ENCODE assay signal across 1 cellular context in the genomic region with DNA sequence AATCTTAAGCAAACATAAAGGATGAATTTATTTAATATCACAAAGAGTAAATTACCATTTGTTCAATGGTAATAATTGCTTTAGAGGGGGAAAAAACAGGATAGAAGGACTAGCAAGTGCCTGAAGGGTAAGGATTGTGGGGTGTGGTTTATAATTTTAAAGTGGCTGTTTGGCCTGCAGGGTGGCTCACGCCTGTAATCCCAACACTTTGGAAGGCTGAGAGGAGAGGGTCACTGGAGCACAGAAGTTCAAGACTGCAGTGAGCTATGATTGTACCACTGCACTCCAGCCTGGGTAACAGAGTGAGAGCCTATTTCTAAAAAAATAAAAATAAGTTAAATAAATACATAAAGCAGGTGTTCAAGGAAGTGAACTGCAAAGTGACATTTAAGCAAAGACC.
TF ChIP-seq lines count a peak whose summit lies in the region.

No MANE protein-coding gene starts in this region.

TF ChIP-seq in GM23338, 12 proteins besides CTCF, POLR2A, EP300 and RAD21 (continued from another document):
- TF ChIP-seq, protein P1, sequence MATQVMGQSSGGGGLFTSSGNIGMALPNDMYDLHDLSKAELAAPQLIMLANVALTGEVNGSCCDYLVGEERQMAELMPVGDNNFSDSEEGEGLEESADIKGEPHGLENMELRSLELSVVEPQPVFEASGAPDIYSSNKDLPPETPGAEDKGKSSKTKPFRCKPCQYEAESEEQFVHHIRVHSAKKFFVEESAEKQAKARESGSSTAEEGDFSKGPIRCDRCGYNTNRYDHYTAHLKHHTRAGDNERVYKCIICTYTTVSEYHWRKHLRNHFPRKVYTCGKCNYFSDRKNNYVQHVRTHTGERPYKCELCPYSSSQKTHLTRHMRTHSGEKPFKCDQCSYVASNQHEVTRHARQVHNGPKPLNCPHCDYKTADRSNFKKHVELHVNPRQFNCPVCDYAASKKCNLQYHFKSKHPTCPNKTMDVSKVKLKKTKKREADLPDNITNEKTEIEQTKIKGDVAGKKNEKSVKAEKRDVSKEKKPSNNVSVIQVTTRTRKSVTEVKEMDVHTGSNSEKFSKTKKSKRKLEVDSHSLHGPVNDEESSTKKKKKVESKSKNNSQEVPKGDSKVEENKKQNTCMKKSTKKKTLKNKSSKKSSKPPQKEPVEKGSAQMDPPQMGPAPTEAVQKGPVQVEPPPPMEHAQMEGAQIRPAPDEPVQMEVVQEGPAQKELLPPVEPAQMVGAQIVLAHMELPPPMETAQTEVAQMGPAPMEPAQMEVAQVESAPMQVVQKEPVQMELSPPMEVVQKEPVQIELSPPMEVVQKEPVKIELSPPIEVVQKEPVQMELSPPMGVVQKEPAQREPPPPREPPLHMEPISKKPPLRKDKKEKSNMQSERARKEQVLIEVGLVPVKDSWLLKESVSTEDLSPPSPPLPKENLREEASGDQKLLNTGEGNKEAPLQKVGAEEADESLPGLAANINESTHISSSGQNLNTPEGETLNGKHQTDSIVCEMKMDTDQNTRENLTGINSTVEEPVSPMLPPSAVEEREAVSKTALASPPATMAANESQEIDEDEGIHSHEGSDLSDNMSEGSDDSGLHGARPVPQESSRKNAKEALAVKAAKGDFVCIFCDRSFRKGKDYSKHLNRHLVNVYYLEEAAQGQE (IDR thresholded peaks at IDR 0.05; ENCODE audit: unreplicated experiment), result no peak
- TF ChIP-seq EZH2phosphoT487 (IDR thresholded peaks at IDR 0.05; ENCODE audit: unreplicated experiment) (no peak), EZH2 (IDR thresholded peaks at IDR 0.05; ENCODE audit: low read depth, unreplicated experiment) (no peak), ZNF114 (CRISPR knock-in tag; IDR thresholded peaks at IDR 0.05) (no peak), STAT1 (IDR thresholded peaks at IDR 0.05; ENCODE audit: unreplicated experiment) (no peak), NANOG (IDR thresholded peaks at IDR 0.05; ENCODE audit: borderline replicate concordance) (no peak), CREB1 (CRISPR knock-in tag; IDR thresholded peaks at IDR 0.05; ENCODE audit: low read depth) (no peak), JUNB (IDR thresholded peaks at IDR 0.05; ENCODE audit: unreplicated experiment) (no peak)
- TF ChIP-seq, protein P2, sequence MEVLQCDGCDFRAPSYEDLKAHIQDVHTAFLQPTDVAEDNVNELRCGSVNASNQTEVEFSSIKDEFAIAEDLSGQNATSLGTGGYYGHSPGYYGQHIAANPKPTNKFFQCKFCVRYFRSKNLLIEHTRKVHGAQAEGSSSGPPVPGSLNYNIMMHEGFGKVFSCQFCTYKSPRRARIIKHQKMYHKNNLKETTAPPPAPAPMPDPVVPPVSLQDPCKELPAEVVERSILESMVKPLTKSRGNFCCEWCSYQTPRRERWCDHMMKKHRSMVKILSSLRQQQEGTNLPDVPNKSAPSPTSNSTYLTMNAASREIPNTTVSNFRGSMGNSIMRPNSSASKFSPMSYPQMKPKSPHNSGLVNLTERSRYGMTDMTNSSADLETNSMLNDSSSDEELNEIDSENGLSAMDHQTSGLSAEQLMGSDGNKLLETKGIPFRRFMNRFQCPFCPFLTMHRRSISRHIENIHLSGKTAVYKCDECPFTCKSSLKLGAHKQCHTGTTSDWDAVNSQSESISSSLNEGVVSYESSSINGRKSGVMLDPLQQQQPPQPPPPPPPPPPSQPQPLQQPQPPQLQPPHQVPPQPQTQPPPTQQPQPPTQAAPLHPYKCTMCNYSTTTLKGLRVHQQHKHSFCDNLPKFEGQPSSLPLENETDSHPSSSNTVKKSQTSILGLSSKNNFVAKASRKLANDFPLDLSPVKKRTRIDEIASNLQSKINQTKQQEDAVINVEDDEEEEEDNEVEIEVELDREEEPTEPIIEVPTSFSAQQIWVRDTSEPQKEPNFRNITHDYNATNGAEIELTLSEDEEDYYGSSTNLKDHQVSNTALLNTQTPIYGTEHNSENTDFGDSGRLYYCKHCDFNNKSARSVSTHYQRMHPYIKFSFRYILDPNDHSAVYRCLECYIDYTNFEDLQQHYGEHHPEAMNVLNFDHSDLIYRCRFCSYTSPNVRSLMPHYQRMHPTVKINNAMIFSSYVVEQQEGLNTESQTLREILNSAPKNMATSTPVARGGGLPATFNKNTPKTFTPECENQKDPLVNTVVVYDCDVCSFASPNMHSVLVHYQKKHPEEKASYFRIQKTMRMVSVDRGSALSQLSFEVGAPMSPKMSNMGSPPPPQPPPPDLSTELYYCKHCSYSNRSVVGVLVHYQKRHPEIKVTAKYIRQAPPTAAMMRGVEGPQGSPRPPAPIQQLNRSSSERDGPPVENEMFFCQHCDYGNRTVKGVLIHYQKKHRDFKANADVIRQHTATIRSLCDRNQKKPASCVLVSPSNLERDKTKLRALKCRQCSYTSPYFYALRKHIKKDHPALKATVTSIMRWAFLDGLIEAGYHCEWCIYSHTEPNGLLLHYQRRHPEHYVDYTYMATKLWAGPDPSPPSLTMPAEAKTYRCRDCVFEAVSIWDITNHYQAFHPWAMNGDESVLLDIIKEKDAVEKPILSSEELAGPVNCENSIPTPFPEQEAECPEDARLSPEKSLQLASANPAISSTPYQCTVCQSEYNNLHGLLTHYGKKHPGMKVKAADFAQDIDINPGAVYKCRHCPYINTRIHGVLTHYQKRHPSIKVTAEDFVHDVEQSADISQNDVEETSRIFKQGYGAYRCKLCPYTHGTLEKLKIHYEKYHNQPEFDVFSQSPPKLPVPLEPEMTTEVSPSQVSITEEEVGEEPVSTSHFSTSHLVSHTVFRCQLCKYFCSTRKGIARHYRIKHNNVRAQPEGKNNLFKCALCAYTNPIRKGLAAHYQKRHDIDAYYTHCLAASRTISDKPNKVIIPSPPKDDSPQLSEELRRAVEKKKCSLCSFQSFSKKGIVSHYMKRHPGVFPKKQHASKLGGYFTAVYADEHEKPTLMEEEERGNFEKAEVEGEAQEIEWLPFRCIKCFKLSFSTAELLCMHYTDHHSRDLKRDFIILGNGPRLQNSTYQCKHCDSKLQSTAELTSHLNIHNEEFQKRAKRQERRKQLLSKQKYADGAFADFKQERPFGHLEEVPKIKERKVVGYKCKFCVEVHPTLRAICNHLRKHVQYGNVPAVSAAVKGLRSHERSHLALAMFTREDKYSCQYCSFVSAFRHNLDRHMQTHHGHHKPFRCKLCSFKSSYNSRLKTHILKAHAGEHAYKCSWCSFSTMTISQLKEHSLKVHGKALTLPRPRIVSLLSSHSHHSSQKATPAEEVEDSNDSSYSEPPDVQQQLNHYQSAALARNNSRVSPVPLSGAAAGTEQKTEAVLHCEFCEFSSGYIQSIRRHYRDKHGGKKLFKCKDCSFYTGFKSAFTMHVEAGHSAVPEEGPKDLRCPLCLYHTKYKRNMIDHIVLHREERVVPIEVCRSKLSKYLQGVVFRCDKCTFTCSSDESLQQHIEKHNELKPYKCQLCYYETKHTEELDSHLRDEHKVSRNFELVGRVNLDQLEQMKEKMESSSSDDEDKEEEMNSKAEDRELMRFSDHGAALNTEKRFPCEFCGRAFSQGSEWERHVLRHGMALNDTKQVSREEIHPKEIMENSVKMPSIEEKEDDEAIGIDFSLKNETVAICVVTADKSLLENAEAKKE (CRISPR knock-in tag; IDR thresholded peaks at IDR 0.05), result no peak
TF ChIP-seq in GM23338: peak in this region for 0.
